ENCODE assay signal across 10 cellular contexts in genomic region chr9:114288233-114289051, GRCh38. TPM values are rescaled to one million over a fixed set of nuclear protein-coding genes. Genes with fewer than 3 reads are reported as not detected.
DNase-seq lines count a peak whose midpoint lies in the region; ATAC-seq, FAIRE-seq and TF ChIP-seq lines count a peak whose summit lies in the region.
"Had no signal": no experiment of that assay in that cellular context is flagged by ENCODE, and none has a peak within 500 bp of the region (broad histone marks: within the 10 kb centered on the region; RNA-seq: fewer than 3 reads in every experiment).

No MANE protein-coding gene starts in this region.

- H3K4me3 Mint-ChIP-seq in activated naive CD8-positive, alpha-beta T cell treated with anti-CD3 and anti-CD28 coated beads, Interleukin-2, amount 10 ng/mL, durations not matched to agents 7 days and 5 days = no peak overlapping the region
- H3K4me3 Mint-ChIP-seq in activated naive CD8-positive, alpha-beta T cell treated with anti-CD3 and anti-CD28 coated beads, Interleukin-2, amount 50 U/mL, for 24 hours = no peak overlapping the region

- 93% methylated on average over 18 of the region's 23 CpGs for WGBS in HepG2 (ENCODE audit: low lambda C conversion rate)

- TF ChIP-seq CTCF in brain microvascular endothelial cell (IDR thresholded peaks at IDR 0.05; ENCODE audit: low read depth, low read length, missing control alignments) (peak; percentile 20), HepG2 (CRISPR knock-in tag; IDR thresholded peaks at IDR 0.05) (no peak), uterus (IDR thresholded peaks at IDR 0.05) (no peak)

- in situ Hi-C loops in brain microvascular endothelial cell (cut with HindIII; ENCODE audit: low pct_ligation_motif_present, low sequenced_read_pairs) (no loop called here), HepG2 (cut with HindIII; ENCODE audit: extremely low pct_ligation_motif_present, low pct_unique_long_range_greater_than_20kb) (no loop called here)

- TF ChIP-seq EP300 in HepG2 (IDR thresholded peaks at IDR 0.05; ENCODE audit: low read depth in 2 of 2, low read length in 2 of 2) = no peak
- no peak for TF ChIP-seq EP300 in HepG2 (CRISPR knock-in tag; IDR thresholded peaks at IDR 0.05; ENCODE audit: borderline replicate concordance)

- no peak overlapping the region for H3K9ac ChIP-seq in HepG2 (ENCODE audit: insufficient read depth, low read depth, low read length)

- no peaks in the 10 kb centered on the region for H3K4me1 ChIP-seq in HepG2 (ENCODE audit: insufficient read depth, low read length)
- H3K4me1 ChIP-seq in uterus = no peaks in the 10 kb centered on the region
- H3K4me1 ChIP-seq: prostate gland had no signal

- H3K4me1 Mint-ChIP-seq in activated naive CD8-positive, alpha-beta T cell treated with anti-CD3 and anti-CD28 coated beads, Interleukin-2, amount 10 ng/mL, durations not matched to agents 7 days and 5 days = peaks cover 2% of the 10 kb centered on the region
- no peaks in the 10 kb centered on the region for H3K4me1 Mint-ChIP-seq in activated naive CD8-positive, alpha-beta T cell treated with anti-CD3 and anti-CD28 coated beads, Interleukin-2, amount 50 U/mL, for 24 hours

- peak; percentile 19 for DNase-seq in activated naive CD8-positive, alpha-beta T cell treated with anti-CD3 and anti-CD28 coated beads, Interleukin-2, amount 10 ng/mL, durations not matched to agents 7 days and 5 days
- no peak for DNase-seq in activated naive CD8-positive, alpha-beta T cell treated with anti-CD3 and anti-CD28 coated beads, Interleukin-2, amount 50 U/mL, for 24 hours
- DNase-seq in brain microvascular endothelial cell (peak; percentile 63), HepG2 (ENCODE audit: low spot score) (no peak), uterus (peak; percentile 11 to 15), T-helper 9 cell (no peak), DMS79 treated with DMSO at 0.1 percent for 48 hours (lab: John Stamatoyannopoulos, UW) (no peak)

- H3K79me2 ChIP-seq in HepG2 (ENCODE audit: insufficient read depth, low read length) = no peaks in the 10 kb centered on the region

- H3K36me3 ChIP-seq in brain microvascular endothelial cell (replicated peaks) = no peaks in the 10 kb centered on the region
- H3K36me3 ChIP-seq in HepG2 (replicated peaks in 1 of 2; ENCODE audit: control insufficient read depth in 1 of 2, insufficient read depth in 2 of 2, low read length in 2 of 2) = peaks cover 49 to 80% of the 10 kb centered on the region in 2 experiments
- H3K36me3 ChIP-seq in uterus = no peaks in the 10 kb centered on the region
- H3K36me3 ChIP-seq: prostate gland had no signal

- TF ChIP-seq RAD21 in HepG2 (CRISPR knock-in tag; IDR thresholded peaks at IDR 0.05) = no peak

- CTCF ChIA-PET in HepG2 (lab: Yijun Ruan, JAX; ENCODE audit: low intra/inter-chr PET ratio, low total read pairs) = no interaction called here

- no peaks in the 10 kb centered on the region for H3K9me3 Mint-ChIP-seq in activated naive CD8-positive, alpha-beta T cell treated with anti-CD3 and anti-CD28 coated beads, Interleukin-2, amount 10 ng/mL, durations not matched to agents 7 days and 5 days
- no peaks in the 10 kb centered on the region for H3K9me3 Mint-ChIP-seq in activated naive CD8-positive, alpha-beta T cell treated with anti-CD3 and anti-CD28 coated beads, Interleukin-2, amount 50 U/mL, for 24 hours

- H3K27ac ChIP-seq in brain microvascular endothelial cell = peak overlapping the region; percentile 15
- H3K27ac ChIP-seq in HepG2 (ENCODE audit: extremely low read length, insufficient read depth, low read length) = no peak overlapping the region
- no peak overlapping the region for H3K27ac ChIP-seq in uterus
- H3K27ac ChIP-seq: prostate gland had no signal

- no peak overlapping the region for H3K4me2 ChIP-seq in HepG2 (ENCODE audit: low read depth, low read length)

- intact Hi-C loops in HepG2 (cut with micrococcal nuclease; ENCODE audit: unreplicated experiment) (no loop called here), uterus (cut with DNase I; ENCODE audit: low total_unique reads) (no loop called here)

- H3K27me3 ChIP-seq in brain microvascular endothelial cell (replicated peaks) = no peaks in the 10 kb centered on the region
- no peaks in the 10 kb centered on the region for H3K27me3 ChIP-seq in HepG2 (ENCODE audit: control insufficient read depth in 1 of 2, insufficient read depth in 2 of 2, low read length in 2 of 2)
- no peaks in the 10 kb centered on the region for H3K27me3 ChIP-seq in uterus

- BruUV-seq in HepG2 (replicated peaks; lab: Mats Ljungman, UMichigan) = no TSS peak

- no peaks in the 10 kb centered on the region for H4K20me1 ChIP-seq in HepG2 (ENCODE audit: insufficient read depth, low read length)

- TF ChIP-seq POLR2A in HepG2 (IDR thresholded peaks at IDR 0.05; ENCODE audit: insufficient read depth in 1 of 2, low read depth in 2 of 2, low read length in 2 of 2) = no peak
- TF ChIP-seq POLR2A in uterus (IDR thresholded peaks at IDR 0.05) = no peak

- no peaks in the 10 kb centered on the region for H3K27me3 Mint-ChIP-seq in activated naive CD8-positive, alpha-beta T cell treated with anti-CD3 and anti-CD28 coated beads, Interleukin-2, amount 10 ng/mL, durations not matched to agents 7 days and 5 days
- peaks cover 4% of the 10 kb centered on the region for H3K27me3 Mint-ChIP-seq in activated naive CD8-positive, alpha-beta T cell treated with anti-CD3 and anti-CD28 coated beads, Interleukin-2, amount 50 U/mL, for 24 hours

- no peak for FAIRE-seq in HepG2 (lab: Jason Lieb, UNC)

- H2AFZ ChIP-seq in HepG2 (ENCODE audit: low read length) = no peak overlapping the region

- POLR2A ChIA-PET in activated naive CD8-positive, alpha-beta T cell treated with anti-CD3 and anti-CD28 coated beads, Interleukin-2, amount 10 ng/mL, durations not matched to agents 7 days and 5 days (lab: Charles Lee) = no interaction called here
- POLR2A ChIA-PET in HepG2 (lab: Yijun Ruan, JAX) = interaction anchor here (1.4 kb wide), 1 partner anchor 206 kb away, joined by 3 read pairs; no protein-coding TSS in a partner anchor

- no peak for ATAC-seq in activated naive CD8-positive, alpha-beta T cell treated with anti-CD3 and anti-CD28 coated beads, Interleukin-2, amount 10 ng/mL, durations not matched to agents 7 days and 5 days (ENCODE audit: low read depth)
- ATAC-seq in activated naive CD8-positive, alpha-beta T cell treated with anti-CD3 and anti-CD28 coated beads, Interleukin-2, amount 50 U/mL, for 24 hours = no peak
- ATAC-seq in HepG2 (no peak), GM19395 (IDR thresholded peaks at IDR 0.05; ENCODE audit: unreplicated experiment) (no peak)

- H3K4me3 ChIP-seq in brain microvascular endothelial cell (ENCODE audit: low read depth, low read length) (no peak overlapping the region), HepG2 (replicated peaks in 1 of 3; ENCODE audit: insufficient read depth in 1 of 3, low read depth in 2 of 3, low read length in 3 of 3) (no peak overlapping the region), uterus (no peak overlapping the region)
- H3K4me3 ChIP-seq: prostate gland had no signal

- no peaks in the 10 kb centered on the region for H3K36me3 Mint-ChIP-seq in activated naive CD8-positive, alpha-beta T cell treated with anti-CD3 and anti-CD28 coated beads, Interleukin-2, amount 10 ng/mL, durations not matched to agents 7 days and 5 days
- no peaks in the 10 kb centered on the region for H3K36me3 Mint-ChIP-seq in activated naive CD8-positive, alpha-beta T cell treated with anti-CD3 and anti-CD28 coated beads, Interleukin-2, amount 50 U/mL, for 24 hours (ENCODE audit: low read depth)

- H3K27ac Mint-ChIP-seq in activated naive CD8-positive, alpha-beta T cell treated with anti-CD3 and anti-CD28 coated beads, Interleukin-2, amount 10 ng/mL, durations not matched to agents 7 days and 5 days = no peak overlapping the region
- H3K27ac Mint-ChIP-seq in activated naive CD8-positive, alpha-beta T cell treated with anti-CD3 and anti-CD28 coated beads, Interleukin-2, amount 50 U/mL, for 24 hours = no peak overlapping the region

- H3K9me3 ChIP-seq in HepG2 (ENCODE audit: low read length) (no peaks in the 10 kb centered on the region), uterus (no peaks in the 10 kb centered on the region)
- H3K9me3 ChIP-seq: prostate gland had no signal

RNA-seq across cellular contexts. Expression of gene ORM1, which starts 34.5 kb away (rescaled TPM):
- total RNA-seq in activated naive CD8-positive, alpha-beta T cell treated with anti-CD3 and anti-CD28 coated beads, Interleukin-2, amount 10 ng/mL, durations not matched to agents 7 days and 5 days = not detected
- 327 and 699 TPM in 2 replicates for total RNA-seq in HepG2 (2016; rRNA removed; fragmentation: Illumina TruSeq; extraction: Trizol)
- 148 and 154 TPM in 2 replicates for total RNA-seq in HepG2 (2016; cell fraction: cytosol; rRNA removed; fragmentation: Illumina TruSeq; extraction: Trizol; ENCODE audit: low read depth)
- 343 and 706 TPM in 2 replicates for total RNA-seq in HepG2 (2016; cell fraction: insoluble cytoplasmic fraction; rRNA removed; fragmentation: Illumina TruSeq; extraction: Trizol)
- 103 and 109 TPM in 2 replicates for total RNA-seq in HepG2 (2016; cell fraction: membrane; rRNA removed; fragmentation: Illumina TruSeq; extraction: Trizol)
- total RNA-seq in HepG2 (2016; cell fraction: nucleus; rRNA removed; fragmentation: Illumina TruSeq; extraction: Trizol) = 507 and 557 TPM in 2 replicates
- polyA plus RNA-seq in HepG2 (2011; rRNA removed) = 1,180 and 1,355 TPM in 2 replicates
- 1,385 and 1,736 TPM in 2 replicates for polyA plus RNA-seq in HepG2 (2011; cell fraction: cytosol; rRNA removed)
- 375 and 530 TPM in 2 replicates for polyA plus RNA-seq in HepG2 (2011; cell fraction: nucleus; rRNA removed)
- polyA plus RNA-seq in HepG2 (2012) = 373 and 660 TPM in 2 replicates
- 188 and 210 TPM in 2 replicates for polyA plus RNA-seq in HepG2 (2016; cell fraction: cytosol; fragmentation: Illumina TruSeq; extraction: Trizol; ENCODE audit: low read depth)
- polyA plus RNA-seq in HepG2 (2016; cell fraction: insoluble cytoplasmic fraction; fragmentation: Illumina TruSeq; extraction: Trizol; ENCODE audit: low read depth) = 388 and 407 TPM in 2 replicates
- polyA plus RNA-seq in HepG2 (2016; cell fraction: membrane; fragmentation: Illumina TruSeq; extraction: Trizol; ENCODE audit: low read depth) = 103 and 105 TPM in 2 replicates
- polyA plus RNA-seq in HepG2 (2016; cell fraction: nucleus; fragmentation: Illumina TruSeq; extraction: Trizol; ENCODE audit: insufficient read depth, low read depth) = 956 and 1,026 TPM in 2 replicates
- 0.30 and 495 TPM in 2 replicates for polyA minus RNA-seq in HepG2 (2011; rRNA and poly(A)+ RNA removed; ENCODE audit: low replicate concordance)
- 195 and 257 TPM in 2 replicates for polyA minus RNA-seq in HepG2 (2011; cell fraction: cytosol; rRNA and poly(A)+ RNA removed)
- polyA minus RNA-seq in HepG2 (2011; cell fraction: nucleus; rRNA and poly(A)+ RNA removed) = 78.8 and 152 TPM in 2 replicates
- 1 to 10 TPM in 2 of 4 donors, not detected in 2; 1.9 to 2.4 TPM for total RNA-seq in uterus
- total RNA-seq: epithelial cell of proximal tubule, prostate gland had no signal

RNA-seq across cellular contexts. Expression of gene ORM2, which starts 41.2 kb away (rescaled TPM):
- total RNA-seq in activated naive CD8-positive, alpha-beta T cell treated with anti-CD3 and anti-CD28 coated beads, Interleukin-2, amount 10 ng/mL, durations not matched to agents 7 days and 5 days = not detected
- 283 and 565 TPM in 2 replicates for total RNA-seq in HepG2 (2016; rRNA removed; fragmentation: Illumina TruSeq; extraction: Trizol)
- total RNA-seq in HepG2 (2016; cell fraction: cytosol; rRNA removed; fragmentation: Illumina TruSeq; extraction: Trizol; ENCODE audit: low read depth) = 120 and 126 TPM in 2 replicates
- 282 and 590 TPM in 2 replicates for total RNA-seq in HepG2 (2016; cell fraction: insoluble cytoplasmic fraction; rRNA removed; fragmentation: Illumina TruSeq; extraction: Trizol)
- total RNA-seq in HepG2 (2016; cell fraction: membrane; rRNA removed; fragmentation: Illumina TruSeq; extraction: Trizol) = 75.1 and 75.6 TPM in 2 replicates
- 420 and 454 TPM in 2 replicates for total RNA-seq in HepG2 (2016; cell fraction: nucleus; rRNA removed; fragmentation: Illumina TruSeq; extraction: Trizol)
- 824 and 855 TPM in 2 replicates for polyA plus RNA-seq in HepG2 (2011; rRNA removed)
- polyA plus RNA-seq in HepG2 (2011; cell fraction: cytosol; rRNA removed) = 632 and 711 TPM in 2 replicates
- 207 and 253 TPM in 2 replicates for polyA plus RNA-seq in HepG2 (2011; cell fraction: nucleus; rRNA removed)
- polyA plus RNA-seq in HepG2 (2012) = 237 and 362 TPM in 2 replicates
- polyA plus RNA-seq in HepG2 (2016; cell fraction: cytosol; fragmentation: Illumina TruSeq; extraction: Trizol; ENCODE audit: low read depth) = 125 and 138 TPM in 2 replicates
- polyA plus RNA-seq in HepG2 (2016; cell fraction: insoluble cytoplasmic fraction; fragmentation: Illumina TruSeq; extraction: Trizol; ENCODE audit: low read depth) = 293 and 314 TPM in 2 replicates
- 75.7 and 76.3 TPM in 2 replicates for polyA plus RNA-seq in HepG2 (2016; cell fraction: membrane; fragmentation: Illumina TruSeq; extraction: Trizol; ENCODE audit: low read depth)
- polyA plus RNA-seq in HepG2 (2016; cell fraction: nucleus; fragmentation: Illumina TruSeq; extraction: Trizol; ENCODE audit: insufficient read depth, low read depth) = 731 and 821 TPM in 2 replicates
- 257 TPM in 1 of 2 replicates, not detected in the other for polyA minus RNA-seq in HepG2 (2011; rRNA and poly(A)+ RNA removed; ENCODE audit: low replicate concordance)
- 147 and 150 TPM in 2 replicates for polyA minus RNA-seq in HepG2 (2011; cell fraction: cytosol; rRNA and poly(A)+ RNA removed)
- 41.2 and 60.7 TPM in 2 replicates for polyA minus RNA-seq in HepG2 (2011; cell fraction: nucleus; rRNA and poly(A)+ RNA removed)
- 1 to 10 TPM in 1 of 4 donors, not detected in 3; 1.2 TPM for total RNA-seq in uterus
- total RNA-seq: epithelial cell of proximal tubule had no signal

Comparison
In these comparisons a context has a peak if more than half of its experiments do, and no peak if none do; other contexts are left out.
1. DNase-seq: peak in activated naive CD8-positive, alpha-beta T cell treated with anti-CD3 and anti-CD28 coated beads, Interleukin-2, amount 10 ng/mL, durations not matched to agents 7 days and 5 days (single experiment), brain microvascular endothelial cell (single experiment) and uterus (2 of 2); none in activated naive CD8-positive, alpha-beta T cell treated with anti-CD3 and anti-CD28 coated beads, Interleukin-2, amount 50 U/mL, for 24 hours (single experiment), HepG2 (single experiment), T-helper 9 cell (single experiment) and DMS79 treated with DMSO at 0.1 percent for 48 hours (single experiment).
2. RNA of gene ORM1, which starts 34.5 kb away (total RNA-seq): 103 to 706 TPM in HepG2; 1.9 to 2.4 TPM in uterus and not detected in activated naive CD8-positive, alpha-beta T cell treated with anti-CD3 and anti-CD28 coated beads, Interleukin-2, amount 10 ng/mL, durations not matched to agents 7 days and 5 days; every median in the first group is over 10 times any median in the second.
3. RNA of gene ORM2, which starts 41.2 kb away (total RNA-seq): 75.1 to 590 TPM in HepG2; not detected in activated naive CD8-positive, alpha-beta T cell treated with anti-CD3 and anti-CD28 coated beads, Interleukin-2, amount 10 ng/mL, durations not matched to agents 7 days and 5 days and 1.2 TPM in uterus; every median in the first group is over 10 times any median in the second.